Comparison of ENCODE assay signal across 8 cellular contexts in genomic region chr21:43106965-43107793, GRCh38. TPM values are rescaled to one million over a fixed set of nuclear protein-coding genes. Genes with fewer than 3 reads are reported as not detected.
A peak's percentile ranks its signal among the peaks of the same experiment; 100 is the strongest.
DNase-seq lines count a peak whose midpoint lies in the region; ATAC-seq and TF ChIP-seq lines count a peak whose summit lies in the region.
"Not testable (repeated sequence)": the region's sequence is repeated elsewhere in the genome, so short reads cannot be mapped to it uniquely, and the experiment has no call there.

U2AF1 (minus strand) TSS chr21:43107570; CDS start chr21:43107494, 76 bp downstream.

- TF ChIP-seq CTCF in psoas muscle (IDR thresholded peaks at IDR 0.05); thyroid gland (IDR thresholded peaks at IDR 0.05): not testable (repeated sequence)

- H3K27ac Mint-ChIP-seq in IgD-negative memory B cell; activated CD4-positive, alpha-beta memory T cell treated with anti-CD3 and anti-CD28 coated beads for 36 hours: not testable (repeated sequence)
- peak within 1 kb of the TSS; percentile 53 for H3K27ac Mint-ChIP-seq in dendritic cell treated with granulocyte-macrophage colony-stimulating factor and Interleukin-4, amounts not matched to agents 40 ng/mL and 50 ng/mL, for 4 days

- H3K27ac ChIP-seq in iPS-20b (ENCODE audit: low read length): not testable (repeated sequence)
- peak within 1 kb of the TSS; percentile 92 for H3K27ac ChIP-seq in psoas muscle
- H3K27ac ChIP-seq in thyroid gland: peak within 1 kb of the TSS in 1 of 3 donors; percentile 65

- H3K27me3 ChIP-seq in iPS-20b (ENCODE audit: insufficient read depth, low read length); psoas muscle (ENCODE audit: insufficient read depth in 3 of 3, low read length in 2 of 3); thyroid gland: not testable (repeated sequence)

- not testable (repeated sequence) for H3K4me1 Mint-ChIP-seq in IgD-negative memory B cell; activated CD4-positive, alpha-beta memory T cell treated with anti-CD3 and anti-CD28 coated beads for 36 hours (ENCODE audit: low read depth); dendritic cell treated with granulocyte-macrophage colony-stimulating factor and Interleukin-4, amounts not matched to agents 40 ng/mL and 50 ng/mL, for 4 days (ENCODE audit: low read depth)

- intact Hi-C loops in activated CD4-positive, alpha-beta memory T cell treated with anti-CD3 and anti-CD28 coated beads for 36 hours (cut with micrococcal nuclease); dendritic cell treated with granulocyte-macrophage colony-stimulating factor and Interleukin-4, amounts not matched to agents 40 ng/mL and 50 ng/mL, for 4 days (cut with micrococcal nuclease); psoas muscle (cut with DNase I); thyroid gland (cut with DNase I): not testable (repeated sequence)

- H3K9me3 Mint-ChIP-seq in IgD-negative memory B cell; activated CD4-positive, alpha-beta memory T cell treated with anti-CD3 and anti-CD28 coated beads for 36 hours; dendritic cell treated with granulocyte-macrophage colony-stimulating factor and Interleukin-4, amounts not matched to agents 40 ng/mL and 50 ng/mL, for 4 days: not testable (repeated sequence)

- POLR2A ChIA-PET in activated CD4-positive, alpha-beta memory T cell treated with anti-CD3 and anti-CD28 coated beads for 36 hours (lab: Charles Lee): not testable (repeated sequence)

- H3K27me3 Mint-ChIP-seq in IgD-negative memory B cell; activated CD4-positive, alpha-beta memory T cell treated with anti-CD3 and anti-CD28 coated beads for 36 hours; dendritic cell treated with granulocyte-macrophage colony-stimulating factor and Interleukin-4, amounts not matched to agents 40 ng/mL and 50 ng/mL, for 4 days: not testable (repeated sequence)

- peak; percentile 88 for DNase-seq in activated CD4-positive, alpha-beta memory T cell treated with anti-CD3 and anti-CD28 coated beads for 36 hours
- DNase-seq in psoas muscle: not testable (repeated sequence)
- peak in 1 of 2 donors; percentile 75 for DNase-seq in thyroid gland

- not testable (repeated sequence) for H3K9me3 ChIP-seq in iPS-20b (ENCODE audit: insufficient read depth, low read depth, low read length); psoas muscle; thyroid gland

- H3K4me3 ChIP-seq in iPS-20b (ENCODE audit: low read length): peak within 1 kb of the TSS; percentile 53; the same call in 1 of the 2 replicates
- peak within 1 kb of the TSS; percentile 77 for H3K4me3 ChIP-seq in psoas muscle
- H3K4me3 ChIP-seq in thyroid gland (replicated peaks in 1 of 3): peak within 1 kb of the TSS in 1 of 3 donors; percentile 27

- not testable (repeated sequence) for H3K9ac ChIP-seq in iPS-20b (ENCODE audit: low read depth, low read length)

- 0 to 3% methylated on average over 12 to 51 of the region's 107 CpGs; no CpG with 5 or more reads in 1 of the 3 donors for WGBS in psoas muscle, 3 donors
- no CpG with 5 or more reads among the region's 107 CpGs for WGBS in thyroid gland, 2 donors

- ATAC-seq in GM18498 (IDR thresholded peaks at IDR 0.05; ENCODE audit: unreplicated experiment) (peak; percentile 73), HG02571 (IDR thresholded peaks at IDR 0.05; ENCODE audit: unreplicated experiment) (peak; percentile 75), psoas muscle (peak; percentile 97 to 98 (median 98))

- H3K36me3 ChIP-seq in iPS-20b (ENCODE audit: insufficient read depth, low read depth, low read length); psoas muscle (ENCODE audit: insufficient read depth in 1 of 2, low read depth in 1 of 2); thyroid gland: not testable (repeated sequence)

- not testable (repeated sequence) for TF ChIP-seq POLR2A in thyroid gland (IDR thresholded peaks at IDR 0.05)

- not testable (repeated sequence) for H3K36me3 Mint-ChIP-seq in IgD-negative memory B cell; activated CD4-positive, alpha-beta memory T cell treated with anti-CD3 and anti-CD28 coated beads for 36 hours; dendritic cell treated with granulocyte-macrophage colony-stimulating factor and Interleukin-4, amounts not matched to agents 40 ng/mL and 50 ng/mL, for 4 days (ENCODE audit: low read depth)

- not testable (repeated sequence) for H3K4me1 ChIP-seq in iPS-20b (ENCODE audit: insufficient read depth, low read length); psoas muscle; thyroid gland

- CTCF ChIA-PET in activated CD4-positive, alpha-beta memory T cell treated with anti-CD3 and anti-CD28 coated beads for 36 hours (lab: Charles Lee): not testable (repeated sequence)

- peak within 1 kb of the TSS in 1 of 4 donors; percentile 63 for H3K4me3 Mint-ChIP-seq in IgD-negative memory B cell
- H3K4me3 Mint-ChIP-seq in activated CD4-positive, alpha-beta memory T cell treated with anti-CD3 and anti-CD28 coated beads for 36 hours: peak within 1 kb of the TSS; percentile 62
- peak within 1 kb of the TSS; percentile 64 for H3K4me3 Mint-ChIP-seq in dendritic cell treated with granulocyte-macrophage colony-stimulating factor and Interleukin-4, amounts not matched to agents 40 ng/mL and 50 ng/mL, for 4 days

RNA-seq across cellular contexts. Expression of gene U2AF1, which starts in this region (rescaled TPM):
- 79.3 TPM for polyA plus RNA-seq in IgD-negative memory B cell
- total RNA-seq in activated CD4-positive, alpha-beta memory T cell treated with anti-CD3 and anti-CD28 coated beads for 36 hours: 10 to 100 TPM; 38.5 to 50.5 TPM
- total RNA-seq in psoas muscle: 10 to 100 TPM in 1 of 4 donors, 1 to 10 TPM in 3; 4.9 to 14.4 (median 5.6) TPM
- polyA plus RNA-seq in psoas muscle: 10 to 100 TPM; 51.9 to 98.7 (median 66.4) TPM
- total RNA-seq in thyroid gland: 10 to 100 TPM; 45.1 to 82.0 (median 57.9) TPM
